ENCODE assay signal across 13 cellular contexts in genomic region chr2:24399434-24400206, GRCh38. TPM values are rescaled to one million over a fixed set of nuclear protein-coding genes. Genes with fewer than 3 reads are reported as not detected.
A peak's percentile ranks its signal among the peaks of the same experiment; 100 is the strongest.
DNase-seq lines count a peak whose midpoint lies in the region; ATAC-seq and TF ChIP-seq lines count a peak whose summit lies in the region.
"Had no signal": no experiment of that assay in that cellular context is flagged by ENCODE, and none has a peak within 500 bp of the region (broad histone marks: within the 10 kb centered on the region; RNA-seq: fewer than 3 reads in every experiment).

No MANE protein-coding gene starts in this region.

- H3K4me3 ChIP-seq in fibroblast of the aortic adventitia (ENCODE audit: low read depth, low read length), result no peak overlapping the region

- no peak for TF ChIP-seq CTCF in fibroblast of the aortic adventitia (IDR thresholded peaks at IDR 0.05; ENCODE audit: insufficient read depth, low read length)

- DNase-seq in NCI-H82 (lab: John Stamatoyannopoulos, UW), result peak; percentile 15
- DNase-seq in NCI-H82 treated with DMSO at 0.1 percent for 48 hours (lab: John Stamatoyannopoulos, UW; ENCODE audit: unreplicated experiment), result no peak
- DNase-seq in NCI-H69 (lab: John Stamatoyannopoulos, UW), result peak; percentile 68
- DNase-seq in fibroblast of the aortic adventitia (ENCODE audit: low read depth), result peak; percentile 11
- peak in 1 of 49 donors; percentile 22 for DNase-seq in substantia nigra (lab: John Stamatoyannopoulos, UW)
- no peak for DNase-seq in HCEC 1CT
- DNase-seq in AG08396 (ENCODE audit: low spot score), result no peak
- DNase-seq: activated CD4-positive, alpha-beta memory T cell treated with anti-CD3 and anti-CD28 coated beads for 36 hours; stimulated activated CD4-positive, alpha-beta T cell treated with anti-CD3 and anti-CD28 coated beads, Interleukin-1b, Interleukin-23, amount 100 ng/mL, for 48 hours; stimulated activated CD8-positive, alpha-beta memory T cell treated with anti-CD3 and anti-CD28 coated beads, Interleukin-4, amount 100 ng/mL, for 48 hours; T1000 had no signal

- H3K27ac ChIP-seq in substantia nigra (ENCODE audit: low read depth, low read length, poor library complexity, severe bottlenecking), result peak overlapping the region; percentile 23
- H3K27ac ChIP-seq: RWPE1 had no signal

- ATAC-seq in HG03135 (IDR thresholded peaks at IDR 0.05; ENCODE audit: unreplicated experiment), result no peak

RNA-seq across cellular contexts. Expression of gene ITSN2, which starts 39.3 kb away (rescaled TPM):
- total RNA-seq in fibroblast of the aortic adventitia (ENCODE audit: low replicate concordance), result 23.9 and 32.4 TPM in 2 replicates

Comparison
In these comparisons a context has a peak if more than half of its experiments do, and no peak if none do; other contexts are left out.
1. DNase-seq: peak in NCI-H82 (single experiment), NCI-H69 (single experiment) and fibroblast of the aortic adventitia (single experiment); none in NCI-H82 treated with DMSO at 0.1 percent for 48 hours (single experiment), HCEC 1CT (single experiment) and AG08396 (single experiment).